ENCODE assay signal across 1 cellular context in the genomic region with DNA sequence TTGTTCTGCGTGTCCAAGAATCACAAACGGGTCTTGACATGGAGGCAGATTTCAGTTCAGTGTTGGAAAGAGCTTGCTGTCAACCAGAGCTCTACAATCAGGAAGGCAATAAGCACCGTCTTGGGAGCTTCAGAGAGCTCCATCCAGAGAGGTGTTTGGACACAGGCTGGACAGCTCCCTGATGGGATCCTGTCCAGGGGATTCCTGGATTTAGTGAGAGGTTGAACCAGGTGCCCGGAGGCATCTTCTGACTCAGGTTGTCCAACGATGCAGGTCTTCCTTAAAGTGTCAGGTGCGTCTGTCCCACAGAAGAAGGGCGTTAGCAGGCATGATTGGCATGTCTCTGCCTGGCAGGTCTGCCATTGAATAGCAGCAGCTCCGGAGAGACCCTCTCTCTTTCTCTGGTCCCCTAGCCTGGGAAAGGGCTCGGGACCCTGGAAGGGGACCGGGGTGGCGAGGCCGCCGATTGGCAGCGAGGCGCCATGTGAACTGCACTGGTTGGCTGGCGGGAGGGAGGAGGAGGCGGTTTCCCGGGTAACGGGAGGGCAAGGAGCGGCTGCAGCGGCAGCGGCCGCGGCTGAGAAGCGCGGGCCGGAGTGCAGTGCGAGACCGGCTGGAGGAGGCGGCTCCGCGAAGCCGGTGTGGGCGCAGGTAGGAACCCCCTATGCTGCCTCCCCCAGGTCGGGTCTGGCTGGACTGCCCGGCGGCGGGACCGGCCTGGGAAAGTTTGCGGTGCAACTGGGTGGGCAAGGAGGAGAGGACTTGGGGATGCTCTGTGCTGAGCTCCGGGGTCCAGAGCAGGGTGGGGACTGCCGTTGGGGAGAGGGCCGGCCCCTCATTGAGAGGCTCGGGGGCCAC.
TF ChIP-seq lines count a peak whose summit lies in the region.

No MANE protein-coding gene starts in this region.

TF ChIP-seq in H1, 55 proteins besides CTCF, POLR2A, EP300 and RAD21 (continued from another document):
- TF ChIP-seq SP2 (IDR thresholded peaks at IDR 0.05; ENCODE audit: low read length) (no peak), CTBP2 (IDR thresholded peaks at IDR 0.05; ENCODE audit: borderline replicate concordance, insufficient read depth, insufficient read length, low read length) (peak; percentile 30), SIN3A (conservative IDR thresholded peaks at IDR 0.05 in 1 of 2, IDR thresholded peaks at IDR 0.05 in 1 of 2; ENCODE audit: low read depth in 1 of 2, low read length in 2 of 2) (0 out of 4 replicates have a peak, but pooled peaks of 1 of the 2 experiments have one; percentile 28), YY1 (IDR thresholded peaks at IDR 0.05; ENCODE audit: low read depth, low read length) (no peak)
- TF ChIP-seq, protein P1, sequence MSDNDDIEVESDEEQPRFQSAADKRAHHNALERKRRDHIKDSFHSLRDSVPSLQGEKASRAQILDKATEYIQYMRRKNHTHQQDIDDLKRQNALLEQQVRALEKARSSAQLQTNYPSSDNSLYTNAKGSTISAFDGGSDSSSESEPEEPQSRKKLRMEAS (IDR thresholded peaks at IDR 0.05) = 0 out of 2 replicates have a peak, but pooled peaks have one; percentile 31
TF ChIP-seq in H1: peak in this region for 8.
